ENCODE assay signal across 12 cellular contexts in the genomic region with DNA sequence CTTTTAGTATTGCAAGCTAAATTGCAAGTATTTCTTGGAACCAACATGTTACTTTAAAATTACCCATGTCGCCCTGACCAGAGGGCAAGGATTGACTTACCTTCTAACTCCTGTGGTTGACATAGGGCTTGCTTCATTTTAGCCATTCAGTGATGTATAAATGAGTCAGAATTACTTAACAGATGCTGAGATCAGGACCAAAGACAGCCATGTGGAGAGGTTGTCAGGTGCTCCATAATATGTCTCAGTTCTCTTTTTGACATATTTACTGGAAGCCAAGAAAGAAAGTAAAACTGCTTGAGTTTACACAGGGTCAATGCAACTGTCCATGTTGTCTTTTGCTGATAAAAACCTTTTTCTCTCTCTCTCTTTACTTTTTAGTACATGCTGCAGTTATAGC. TPM values are rescaled to one million over a fixed set of nuclear protein-coding genes. Genes with fewer than 3 reads are reported as not detected.
DNase-seq lines count a peak whose midpoint lies in the region; ATAC-seq, FAIRE-seq and TF ChIP-seq lines count a peak whose summit lies in the region.
"Had no signal": no experiment of that assay in that cellular context is flagged by ENCODE, and none has a peak within 500 bp of the region (broad histone marks: within the 10 kb centered on the region; RNA-seq: fewer than 3 reads in every experiment).

No MANE protein-coding gene starts in this region.

- no peaks in the 10 kb centered on the region; the same call in 1 of the 2 replicates for H4K20me1 ChIP-seq in HepG2 (ENCODE audit: insufficient read depth, low read length)
- no peaks in the 10 kb centered on the region for H4K20me1 ChIP-seq in PC-9 (ENCODE audit: insufficient read depth)

- H3K27ac ChIP-seq in right lobe of liver (no peak overlapping the region), HepG2 (ENCODE audit: extremely low read length, insufficient read depth, low read length) (no peak overlapping the region), PC-9 (no peak overlapping the region), left ventricle myocardium inferior (replicated peaks) (no peak overlapping the region)

- CTCF ChIA-PET in HepG2 (lab: Yijun Ruan, JAX; ENCODE audit: low intra/inter-chr PET ratio, low total read pairs) = no interaction called here
- CTCF ChIA-PET in PC-9 (lab: Charles Lee) = no interaction called here

- WGBS in right lobe of liver (ENCODE audit: insufficient coverage, low coverage, low lambda C conversion rate, missing lambda C conversion rate) = 100% methylated on average over 1 of the region's 1 CpG
- 100% methylated on average over 1 of the region's 1 CpG for WGBS in HepG2 (ENCODE audit: low lambda C conversion rate)

- H3K4me3 ChIP-seq in right lobe of liver (no peak overlapping the region), HepG2 (replicated peaks in 1 of 3; ENCODE audit: insufficient read depth in 1 of 3, low read depth in 2 of 3, low read length in 3 of 3) (no peak overlapping the region), PC-9 (no peak overlapping the region), BE2C (ENCODE audit: low read depth, low read length) (no peak overlapping the region), left ventricle myocardium inferior (no peak overlapping the region)

- no TSS peak for BruUV-seq in HepG2 (replicated peaks; lab: Mats Ljungman, UMichigan)
- no TSS peak for BruUV-seq in PC-9 (replicated peaks; lab: Mats Ljungman, UMichigan)

- intact Hi-C loops in right lobe of liver (cut with DNase I) (no loop called here), HepG2 (cut with micrococcal nuclease; ENCODE audit: unreplicated experiment) (no loop called here), PC-9 (cut with micrococcal nuclease; ENCODE audit: unreplicated experiment) (no loop called here), left ventricle myocardium inferior (cut with micrococcal nuclease) (no loop called here)

- TF ChIP-seq RAD21 in HepG2 (CRISPR knock-in tag; IDR thresholded peaks at IDR 0.05) = no peak

- TF ChIP-seq EP300 in HepG2 (IDR thresholded peaks at IDR 0.05; ENCODE audit: low read depth in 2 of 2, low read length in 2 of 2) (no peak), HepG2 (CRISPR knock-in tag; IDR thresholded peaks at IDR 0.05; ENCODE audit: borderline replicate concordance) (no peak)

- H3K9ac ChIP-seq in HepG2 (ENCODE audit: insufficient read depth, low read depth, low read length) = no peak overlapping the region

- DNase-seq in right lobe of liver (no peak), HepG2 (ENCODE audit: low spot score) (no peak), HCEC 1CT (peak; percentile 20), PC-9 (no peak), AG20443 (ENCODE audit: low spot score) (no peak), BE2C (no peak), left ventricle myocardium inferior (no peak)
- DNase-seq: activated naive CD4-positive, alpha-beta T cell treated with anti-CD3 and anti-CD28 coated beads for 36 hours; immature natural killer cell had no signal

- POLR2A ChIA-PET in HepG2 (lab: Yijun Ruan, JAX) (no interaction called here), PC-9 (lab: Charles Lee; ENCODE audit: unreplicated experiment) (no interaction called here)

- TF ChIP-seq POLR2A in right lobe of liver (IDR thresholded peaks at IDR 0.05) (no peak), HepG2 (IDR thresholded peaks at IDR 0.05; ENCODE audit: insufficient read depth in 1 of 2, low read depth in 2 of 2, low read length in 2 of 2) (no peak)

- H3K9me3 ChIP-seq in right lobe of liver = no peaks in the 10 kb centered on the region
- no peaks in the 10 kb centered on the region for H3K9me3 ChIP-seq in HepG2 (ENCODE audit: low read length)
- H3K9me3 ChIP-seq in PC-9 (ENCODE audit: insufficient read depth, low read depth) = no peaks in the 10 kb centered on the region
- H3K9me3 ChIP-seq in BE2C = no peaks in the 10 kb centered on the region
- no peaks in the 10 kb centered on the region for H3K9me3 ChIP-seq in left ventricle myocardium inferior (replicated peaks)

- H3K4me2 ChIP-seq in HepG2 (ENCODE audit: low read depth, low read length) (no peak overlapping the region), PC-9 (no peak overlapping the region)

- no peak for FAIRE-seq in HepG2 (lab: Jason Lieb, UNC)
- FAIRE-seq: TTC549, urothelium cell line had no signal

- no peaks in the 10 kb centered on the region for H3F3A ChIP-seq in PC-9 (ENCODE audit: insufficient read depth, low read depth)

- H3K4me1 ChIP-seq in right lobe of liver (no peaks in the 10 kb centered on the region), HepG2 (ENCODE audit: insufficient read depth, low read length) (no peaks in the 10 kb centered on the region), PC-9 (replicated peaks; ENCODE audit: insufficient read depth) (no peaks in the 10 kb centered on the region), BE2C (no peaks in the 10 kb centered on the region), left ventricle myocardium inferior (no peaks in the 10 kb centered on the region)

- no peaks in the 10 kb centered on the region for H3K9me2 ChIP-seq in PC-9 (ENCODE audit: insufficient read depth)

- no peaks in the 10 kb centered on the region for H3K79me2 ChIP-seq in HepG2 (ENCODE audit: insufficient read depth, low read length)
- H3K79me2 ChIP-seq in PC-9 (ENCODE audit: low read depth) = no peaks in the 10 kb centered on the region

- H2AFZ ChIP-seq in HepG2 (ENCODE audit: low read length) = no peak overlapping the region
- no peak overlapping the region for H2AFZ ChIP-seq in PC-9

- H3K27me3 ChIP-seq in right lobe of liver (no peaks in the 10 kb centered on the region), HepG2 (ENCODE audit: control insufficient read depth in 1 of 2, insufficient read depth in 2 of 2, low read length in 2 of 2) (no peaks in the 10 kb centered on the region), PC-9 (ENCODE audit: insufficient read depth, low read depth) (peaks cover 6% of the 10 kb centered on the region; the same call in 1 of the 2 replicates), BE2C (0 out of 2 replicates have a peak, but pooled peaks cover 7% of the 10 kb centered on the region), left ventricle myocardium inferior (ENCODE audit: low read depth) (peaks cover 3% of the 10 kb centered on the region)

- H3K36me3 ChIP-seq in right lobe of liver (peaks cover 0 to 28% (median 13%) of the 10 kb centered on the region in 4 donors), HepG2 (replicated peaks in 1 of 2; ENCODE audit: control insufficient read depth in 1 of 2, insufficient read depth in 2 of 2, low read length in 2 of 2) (peaks cover 3 to 27% of the 10 kb centered on the region in 2 experiments), PC-9 (ENCODE audit: low read depth) (no peaks in the 10 kb centered on the region), BE2C (no peaks in the 10 kb centered on the region), left ventricle myocardium inferior (no peaks in the 10 kb centered on the region)

- no peak for TF ChIP-seq CTCF in right lobe of liver (IDR thresholded peaks at IDR 0.05)
- TF ChIP-seq CTCF in HepG2 (CRISPR knock-in tag; IDR thresholded peaks at IDR 0.05) = no peak
- TF ChIP-seq CTCF in PC-9 (conservative IDR thresholded peaks at IDR 0.05) = no peak
- TF ChIP-seq CTCF in BE2C (IDR thresholded peaks at IDR 0.05; ENCODE audit: low read depth, low read length) = no peak
- TF ChIP-seq CTCF in left ventricle myocardium inferior (IDR thresholded peaks at IDR 0.05; ENCODE audit: borderline replicate concordance) = no peak

- ATAC-seq in right lobe of liver (peak in 3 of 4 donors; percentile 26 to 67 (median 63)), HepG2 (no peak), HG03432 (IDR thresholded peaks at IDR 0.05; ENCODE audit: unreplicated experiment) (peak; percentile 95)

- in situ Hi-C loops in HepG2 (cut with HindIII; ENCODE audit: extremely low pct_ligation_motif_present, low pct_unique_long_range_greater_than_20kb) = no loop called here

TF ChIP-seq in HepG2, 621 proteins besides CTCF, POLR2A, EP300 and RAD21 (continues in another document):
- TF ChIP-seq ZNF766 (CRISPR knock-in tag; IDR thresholded peaks at IDR 0.05; ENCODE audit: borderline replicate concordance) (no peak), ZSCAN31 (CRISPR knock-in tag; IDR thresholded peaks at IDR 0.05; ENCODE audit: low read depth) (no peak)
- TF ChIP-seq, protein P1, sequence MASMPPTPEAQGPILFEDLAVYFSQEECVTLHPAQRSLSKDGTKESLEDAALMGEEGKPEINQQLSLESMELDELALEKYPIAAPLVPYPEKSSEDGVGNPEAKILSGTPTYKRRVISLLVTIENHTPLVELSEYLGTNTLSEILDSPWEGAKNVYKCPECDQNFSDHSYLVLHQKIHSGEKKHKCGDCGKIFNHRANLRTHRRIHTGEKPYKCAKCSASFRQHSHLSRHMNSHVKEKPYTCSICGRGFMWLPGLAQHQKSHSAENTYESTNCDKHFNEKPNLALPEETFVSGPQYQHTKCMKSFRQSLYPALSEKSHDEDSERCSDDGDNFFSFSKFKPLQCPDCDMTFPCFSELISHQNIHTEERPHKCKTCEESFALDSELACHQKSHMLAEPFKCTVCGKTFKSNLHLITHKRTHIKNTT (CRISPR knock-in tag; IDR thresholded peaks at IDR 0.05) = no peak

RNA-seq across cellular contexts. Expression of gene F2RL2, which starts 33.2 kb away (rescaled TPM):
- 1 to 10 TPM in 3 of 6 experiments, under 1 TPM in 2, not detected in 1; 0.09 to 2.1 (median 1.6) TPM for total RNA-seq in right lobe of liver
- not detected in 2 replicates for total RNA-seq in HepG2 (2016; rRNA removed; fragmentation: Illumina TruSeq; extraction: Trizol)
- not detected in 2 replicates for total RNA-seq in HepG2 (2016; cell fraction: cytosol; rRNA removed; fragmentation: Illumina TruSeq; extraction: Trizol; ENCODE audit: low read depth)
- total RNA-seq in HepG2 (2016; cell fraction: insoluble cytoplasmic fraction; rRNA removed; fragmentation: Illumina TruSeq; extraction: Trizol) = not detected in 2 replicates
- not detected in 2 replicates for total RNA-seq in HepG2 (2016; cell fraction: membrane; rRNA removed; fragmentation: Illumina TruSeq; extraction: Trizol)
- not detected in 2 replicates for total RNA-seq in HepG2 (2016; cell fraction: nucleus; rRNA removed; fragmentation: Illumina TruSeq; extraction: Trizol)
- polyA plus RNA-seq in HepG2 (2011; rRNA removed) = not detected in 2 replicates
- not detected in 2 replicates for polyA plus RNA-seq in HepG2 (2011; cell fraction: cytosol; rRNA removed)
- not detected in 2 replicates for polyA plus RNA-seq in HepG2 (2011; cell fraction: nucleus; rRNA removed)
- polyA plus RNA-seq in HepG2 (2012) = 0.05 and 0.09 TPM in 2 replicates
- not detected in 2 replicates for polyA plus RNA-seq in HepG2 (2016; cell fraction: cytosol; fragmentation: Illumina TruSeq; extraction: Trizol; ENCODE audit: low read depth)
- polyA plus RNA-seq in HepG2 (2016; cell fraction: insoluble cytoplasmic fraction; fragmentation: Illumina TruSeq; extraction: Trizol; ENCODE audit: low read depth) = not detected in 2 replicates
- not detected in 2 replicates for polyA plus RNA-seq in HepG2 (2016; cell fraction: membrane; fragmentation: Illumina TruSeq; extraction: Trizol; ENCODE audit: low read depth)
- not detected in 2 replicates for polyA plus RNA-seq in HepG2 (2016; cell fraction: nucleus; fragmentation: Illumina TruSeq; extraction: Trizol; ENCODE audit: insufficient read depth, low read depth)
- 0.58 TPM in 1 of 2 replicates, not detected in the other for polyA minus RNA-seq in HepG2 (2011; rRNA and poly(A)+ RNA removed; ENCODE audit: low replicate concordance)
- not detected in 2 replicates for polyA minus RNA-seq in HepG2 (2011; cell fraction: cytosol; rRNA and poly(A)+ RNA removed)
- polyA minus RNA-seq in HepG2 (2011; cell fraction: nucleus; rRNA and poly(A)+ RNA removed) = not detected in 2 replicates
- total RNA-seq in PC-9 (2021) = 1.5 and 3.5 TPM in 2 replicates
- not detected for polyA plus RNA-seq in BE2C (2012; ENCODE audit: insufficient read depth, insufficient read length, low read depth)
- total RNA-seq in left ventricle myocardium inferior = 0.22 TPM
- total RNA-seq: activated naive CD4-positive, alpha-beta T cell treated with anti-CD3 and anti-CD28 coated beads for 36 hours had no signal
